1 cellular context compared by ENCODE assay signal in the genomic region with DNA sequence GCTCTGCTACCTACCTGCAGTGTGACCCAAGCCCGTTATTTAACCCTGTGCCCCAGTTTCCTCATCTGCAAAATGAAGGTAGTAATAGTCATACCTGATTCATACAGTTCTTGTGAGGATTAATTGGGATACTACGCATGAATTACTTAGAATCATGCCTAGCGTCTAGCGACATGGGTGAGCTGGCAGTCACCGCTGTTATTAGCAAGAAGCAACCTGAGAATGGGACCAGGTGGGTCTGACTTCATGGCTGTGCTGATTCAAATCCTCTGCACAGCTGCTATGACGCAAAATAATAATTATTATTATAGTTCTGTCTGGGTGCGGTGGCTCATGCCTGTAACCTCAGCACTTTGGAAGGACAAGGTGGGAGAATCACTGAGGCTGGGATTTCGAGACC.
TF ChIP-seq lines count a peak whose summit lies in the region.

No MANE protein-coding gene starts in this region.

TF ChIP-seq in GM23338, 12 proteins besides CTCF, POLR2A, EP300 and RAD21 (continued from another document):
- TF ChIP-seq, protein P1, sequence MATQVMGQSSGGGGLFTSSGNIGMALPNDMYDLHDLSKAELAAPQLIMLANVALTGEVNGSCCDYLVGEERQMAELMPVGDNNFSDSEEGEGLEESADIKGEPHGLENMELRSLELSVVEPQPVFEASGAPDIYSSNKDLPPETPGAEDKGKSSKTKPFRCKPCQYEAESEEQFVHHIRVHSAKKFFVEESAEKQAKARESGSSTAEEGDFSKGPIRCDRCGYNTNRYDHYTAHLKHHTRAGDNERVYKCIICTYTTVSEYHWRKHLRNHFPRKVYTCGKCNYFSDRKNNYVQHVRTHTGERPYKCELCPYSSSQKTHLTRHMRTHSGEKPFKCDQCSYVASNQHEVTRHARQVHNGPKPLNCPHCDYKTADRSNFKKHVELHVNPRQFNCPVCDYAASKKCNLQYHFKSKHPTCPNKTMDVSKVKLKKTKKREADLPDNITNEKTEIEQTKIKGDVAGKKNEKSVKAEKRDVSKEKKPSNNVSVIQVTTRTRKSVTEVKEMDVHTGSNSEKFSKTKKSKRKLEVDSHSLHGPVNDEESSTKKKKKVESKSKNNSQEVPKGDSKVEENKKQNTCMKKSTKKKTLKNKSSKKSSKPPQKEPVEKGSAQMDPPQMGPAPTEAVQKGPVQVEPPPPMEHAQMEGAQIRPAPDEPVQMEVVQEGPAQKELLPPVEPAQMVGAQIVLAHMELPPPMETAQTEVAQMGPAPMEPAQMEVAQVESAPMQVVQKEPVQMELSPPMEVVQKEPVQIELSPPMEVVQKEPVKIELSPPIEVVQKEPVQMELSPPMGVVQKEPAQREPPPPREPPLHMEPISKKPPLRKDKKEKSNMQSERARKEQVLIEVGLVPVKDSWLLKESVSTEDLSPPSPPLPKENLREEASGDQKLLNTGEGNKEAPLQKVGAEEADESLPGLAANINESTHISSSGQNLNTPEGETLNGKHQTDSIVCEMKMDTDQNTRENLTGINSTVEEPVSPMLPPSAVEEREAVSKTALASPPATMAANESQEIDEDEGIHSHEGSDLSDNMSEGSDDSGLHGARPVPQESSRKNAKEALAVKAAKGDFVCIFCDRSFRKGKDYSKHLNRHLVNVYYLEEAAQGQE (IDR thresholded peaks at IDR 0.05; ENCODE audit: unreplicated experiment): no peak
- TF ChIP-seq ZNF114 (CRISPR knock-in tag; IDR thresholded peaks at IDR 0.05) (no peak), POLR2AphosphoS5 (IDR thresholded peaks at IDR 0.05; ENCODE audit: low read depth) (no peak), NANOG (IDR thresholded peaks at IDR 0.05; ENCODE audit: borderline replicate concordance) (no peak), EZH2 (IDR thresholded peaks at IDR 0.05; ENCODE audit: low read depth, unreplicated experiment) (no peak)
- TF ChIP-seq, protein P2, sequence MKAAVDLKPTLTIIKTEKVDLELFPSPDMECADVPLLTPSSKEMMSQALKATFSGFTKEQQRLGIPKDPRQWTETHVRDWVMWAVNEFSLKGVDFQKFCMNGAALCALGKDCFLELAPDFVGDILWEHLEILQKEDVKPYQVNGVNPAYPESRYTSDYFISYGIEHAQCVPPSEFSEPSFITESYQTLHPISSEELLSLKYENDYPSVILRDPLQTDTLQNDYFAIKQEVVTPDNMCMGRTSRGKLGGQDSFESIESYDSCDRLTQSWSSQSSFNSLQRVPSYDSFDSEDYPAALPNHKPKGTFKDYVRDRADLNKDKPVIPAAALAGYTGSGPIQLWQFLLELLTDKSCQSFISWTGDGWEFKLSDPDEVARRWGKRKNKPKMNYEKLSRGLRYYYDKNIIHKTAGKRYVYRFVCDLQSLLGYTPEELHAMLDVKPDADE (IDR thresholded peaks at IDR 0.05): no peak
TF ChIP-seq in GM23338: peak in this region for 0.
